24 cellular contexts compared by ENCODE assay signal in genomic region chr1:7352974-7353373, GRCh38.
"Had no signal": no experiment of that assay in that cellular context is flagged by ENCODE, and none has a peak within 500 bp of the region (broad histone marks: within the 10 kb centered on the region; RNA-seq: fewer than 3 reads in every experiment).

No MANE protein-coding gene starts in this region.

- DNase-seq: colonic mucosa; cortex of kidney; effector CD8-positive, alpha-beta T cell; effector memory CD8-positive, alpha-beta T cell; endodermal cell; erythroblast; esophagus squamous epithelium; foreskin fibroblast; foreskin melanocyte; gastrocnemius medialis; glutamatergic neuron; head of caudate nucleus; heart right ventricle; hippocampal formation; left cardiac atrium; left lung; left ventricle myocardium superior; lower lobe of right lung; mesenchymal stem cell; naive thymus-derived CD4-positive, alpha-beta T cell had no signal

- H3K4me3 ChIP-seq: colonic mucosa, esophagus squamous epithelium, gastrocnemius medialis, heart right ventricle, left lung, lower lobe of right lung had no signal

- ATAC-seq: effector memory CD8-positive, alpha-beta T cell; esophagus mucosa; gastrocnemius medialis; heart right ventricle; left cardiac atrium; left lung; left ventricle myocardium superior; lower lobe of right lung; naive thymus-derived CD4-positive, alpha-beta T cell had no signal

- H3K36me3 ChIP-seq: colonic mucosa, esophagus squamous epithelium, gastrocnemius medialis, heart right ventricle, left lung, lower lobe of right lung had no signal

- H3K27ac ChIP-seq: colonic mucosa, epithelial cell of prostate, esophagus squamous epithelium, gastrocnemius medialis, heart right ventricle, left lung, lower lobe of right lung had no signal

- H3K4me3 Mint-ChIP-seq: dendritic cell treated with granulocyte-macrophage colony-stimulating factor and Interleukin-4, amounts not matched to agents 40 ng/mL and 50 ng/mL, for 4 days; effector memory CD8-positive, alpha-beta T cell; endodermal cell; mesothelial cell of epicardium; naive thymus-derived CD4-positive, alpha-beta T cell had no signal

- H3K36me3 Mint-ChIP-seq: mesothelial cell of epicardium had no signal

- H3K4me1 ChIP-seq: colonic mucosa, esophagus squamous epithelium, gastrocnemius medialis, heart right ventricle, left lung, lower lobe of right lung had no signal

- H3K9me3 Mint-ChIP-seq: dendritic cell treated with granulocyte-macrophage colony-stimulating factor and Interleukin-4, amounts not matched to agents 40 ng/mL and 50 ng/mL, for 4 days; endodermal cell had no signal

- H3K27me3 ChIP-seq: colonic mucosa, gastrocnemius medialis, heart right ventricle, left lung had no signal

- H3K9me3 ChIP-seq: colonic mucosa, esophagus squamous epithelium, gastrocnemius medialis, heart right ventricle, left lung, lower lobe of right lung had no signal

- H3K27ac Mint-ChIP-seq: dendritic cell treated with granulocyte-macrophage colony-stimulating factor and Interleukin-4, amounts not matched to agents 40 ng/mL and 50 ng/mL, for 4 days; effector memory CD8-positive, alpha-beta T cell; endodermal cell; mesothelial cell of epicardium; naive thymus-derived CD4-positive, alpha-beta T cell had no signal

- H3K4me1 Mint-ChIP-seq: endodermal cell; naive thymus-derived CD4-positive, alpha-beta T cell had no signal
